8 cellular contexts compared by ENCODE assay signal in the genomic region with DNA sequence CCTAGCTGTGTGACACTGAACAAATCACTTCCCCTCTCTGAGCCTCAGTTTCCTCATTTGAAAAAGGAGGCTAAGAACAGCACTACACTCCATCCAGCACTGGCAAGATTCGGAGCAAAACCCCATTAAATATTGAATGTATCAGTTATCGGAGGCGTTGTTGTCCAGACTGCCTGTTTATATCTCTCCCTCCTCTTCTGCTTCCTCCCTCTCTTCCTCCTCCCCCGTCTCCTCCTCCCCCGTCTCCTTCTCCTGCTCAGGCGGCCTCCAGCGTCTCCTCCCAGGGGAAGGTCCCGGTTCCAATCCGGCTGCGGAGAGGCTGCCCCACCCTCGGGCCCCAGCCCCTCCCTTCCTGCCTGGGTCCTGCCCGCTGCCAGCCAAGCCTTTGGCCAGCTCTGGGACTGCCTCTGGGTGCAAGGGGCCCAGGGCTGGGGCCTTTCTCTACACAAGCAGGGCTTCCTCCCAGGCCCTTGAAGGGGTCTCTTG. TPM values are rescaled to one million over a fixed set of nuclear protein-coding genes. Genes with fewer than 3 reads are reported as not detected.
DNase-seq lines count a peak whose midpoint lies in the region; FAIRE-seq and TF ChIP-seq lines count a peak whose summit lies in the region.

No MANE protein-coding gene starts in this region.

- peak overlapping the region; percentile 95 for H3K4me3 ChIP-seq in ACC112 (ENCODE audit: low read depth, low read length)

- intact Hi-C loops in activated CD4-positive, alpha-beta memory T cell treated with anti-CD3 and anti-CD28 coated beads for 36 hours (cut with micrococcal nuclease) = no loop called here
- intact Hi-C loops in cardiac septum (cut with DNase I) = no loop called here

- POLR2A ChIA-PET in activated CD4-positive, alpha-beta memory T cell treated with anti-CD3 and anti-CD28 coated beads for 36 hours (lab: Charles Lee) = no interaction called here

- no peaks in the 10 kb centered on the region for H3K9me3 Mint-ChIP-seq in activated CD4-positive, alpha-beta memory T cell treated with anti-CD3 and anti-CD28 coated beads for 36 hours

- no peaks in the 10 kb centered on the region for H3K27me3 Mint-ChIP-seq in activated CD4-positive, alpha-beta memory T cell treated with anti-CD3 and anti-CD28 coated beads for 36 hours

- H3K36me3 Mint-ChIP-seq in activated CD4-positive, alpha-beta memory T cell treated with anti-CD3 and anti-CD28 coated beads for 36 hours = peaks cover 5% of the 10 kb centered on the region

- H3K27ac ChIP-seq in ACC112 (ENCODE audit: low read depth, low read length) = peak overlapping the region; percentile 83

- H2AFZ ChIP-seq in ACC112 (ENCODE audit: low read length, unreplicated experiment) = no peak overlapping the region

- H3K27me3 ChIP-seq in ACC112 (ENCODE audit: insufficient read depth, low read length) = no peaks in the 10 kb centered on the region

- no peak for FAIRE-seq in GM12892 (lab: Jason Lieb, UNC)

- H3K4me1 ChIP-seq in ACC112 (ENCODE audit: control insufficient read depth, insufficient read depth, low read length, unreplicated experiment) = peaks cover 7% of the 10 kb centered on the region

- TF ChIP-seq POLR2A in GM12892 (IDR thresholded peaks at IDR 0.05; ENCODE audit: low read depth, low read length) = no peak

- H3K79me2 ChIP-seq in ACC112 (ENCODE audit: control insufficient read depth, insufficient read depth, low read length, unreplicated experiment) = peaks cover 21% of the 10 kb centered on the region

- peak; percentile 78 for DNase-seq in HCEC 1CT
- DNase-seq in activated CD4-positive, alpha-beta memory T cell treated with anti-CD3 and anti-CD28 coated beads for 36 hours = peak; percentile 25
- peak; percentile 93 for DNase-seq in cardiac septum (ENCODE audit: low spot score)
- peak; percentile 53 for DNase-seq in renal cortical epithelial cell (ENCODE audit: low read depth)
- no peak for DNase-seq in GM12892 (ENCODE audit: insufficient read length)
- no peak for DNase-seq in AML-193 (lab: John Stamatoyannopoulos, UW)
- DNase-seq in GM19238 (ENCODE audit: insufficient read length, low spot score) = no peak

- peaks cover 5% of the 10 kb centered on the region; the same call in 1 of the 2 replicates for H3K36me3 ChIP-seq in ACC112 (ENCODE audit: insufficient read depth, low read length)

- peaks cover 33% of the 10 kb centered on the region for H3K4me1 Mint-ChIP-seq in activated CD4-positive, alpha-beta memory T cell treated with anti-CD3 and anti-CD28 coated beads for 36 hours (ENCODE audit: low read depth)

- H3K4me3 Mint-ChIP-seq in activated CD4-positive, alpha-beta memory T cell treated with anti-CD3 and anti-CD28 coated beads for 36 hours = no peak overlapping the region

- no peak overlapping the region for H3K27ac Mint-ChIP-seq in activated CD4-positive, alpha-beta memory T cell treated with anti-CD3 and anti-CD28 coated beads for 36 hours

- CTCF ChIA-PET in activated CD4-positive, alpha-beta memory T cell treated with anti-CD3 and anti-CD28 coated beads for 36 hours (lab: Charles Lee) = interaction anchor here (0.5 to 1.2 kb wide), 2 partner anchors 34 to 37 kb away, joined by 3 read pairs; no protein-coding TSS in a partner anchor

RNA-seq across cellular contexts. Expression of a gene that starts 2.0 kb away (rescaled TPM):
- total RNA-seq in activated CD4-positive, alpha-beta memory T cell treated with anti-CD3 and anti-CD28 coated beads for 36 hours = 10 to 100 TPM; 12.2 to 14.4 TPM
- total RNA-seq in cardiac septum (171 TPM), renal cortical epithelial cell (32.5 and 40.5 TPM in 2 replicates)
- polyA plus RNA-seq in GM12892 (2012; ENCODE audit: missing spikeins) = 4.0 TPM

RNA-seq across cellular contexts. Expression of a gene that starts 4.1 kb away (rescaled TPM):
- total RNA-seq in activated CD4-positive, alpha-beta memory T cell treated with anti-CD3 and anti-CD28 coated beads for 36 hours = 10 to 100 TPM; 57.4 to 58.6 TPM
- total RNA-seq in cardiac septum = 53.1 TPM
- total RNA-seq in renal cortical epithelial cell = 12.5 and 50.9 TPM in 2 replicates
- polyA plus RNA-seq in GM12892 (2012; ENCODE audit: missing spikeins) = 13.1 TPM

RNA-seq across cellular contexts. Expression of a gene that starts 27.7 kb away (rescaled TPM):
- total RNA-seq in activated CD4-positive, alpha-beta memory T cell treated with anti-CD3 and anti-CD28 coated beads for 36 hours = 100 to 1,000 TPM; 143 to 156 TPM
- total RNA-seq in cardiac septum (33.7 TPM), renal cortical epithelial cell (68.4 and 89.3 TPM in 2 replicates)
- 61.7 TPM for polyA plus RNA-seq in GM12892 (2012; ENCODE audit: missing spikeins)

RNA-seq across cellular contexts. Expression of a gene that starts 27.8 kb away (rescaled TPM):
- total RNA-seq in activated CD4-positive, alpha-beta memory T cell treated with anti-CD3 and anti-CD28 coated beads for 36 hours = 10 to 100 TPM; 87.2 to 89.1 TPM
- total RNA-seq in cardiac septum (8.9 TPM), renal cortical epithelial cell (1.9 and 5.9 TPM in 2 replicates)
- polyA plus RNA-seq in GM12892 (2012; ENCODE audit: missing spikeins) = 35.2 TPM

RNA-seq across cellular contexts. Expression of a gene that starts 39.2 kb away (rescaled TPM):
- total RNA-seq in activated CD4-positive, alpha-beta memory T cell treated with anti-CD3 and anti-CD28 coated beads for 36 hours = 100 to 1,000 TPM; 315 to 325 TPM
- total RNA-seq in cardiac septum = 124 TPM
- total RNA-seq in renal cortical epithelial cell = 205 and 483 TPM in 2 replicates
- 253 TPM for polyA plus RNA-seq in GM12892 (2012; ENCODE audit: missing spikeins)

Comparison
In these comparisons a context has a peak if more than half of its experiments do, and no peak if none do; other contexts are left out.
1. DNase-seq: peak in HCEC 1CT (single experiment), activated CD4-positive, alpha-beta memory T cell treated with anti-CD3 and anti-CD28 coated beads for 36 hours (single experiment), cardiac septum (single experiment) and renal cortical epithelial cell (single experiment); none in GM12892 (single experiment), AML-193 (0 of 2) and GM19238 (single experiment).